In genomic region chr2:36333350-36334012, GRCh38 we compare ENCODE assay signal across 12 cellular contexts. TPM values are rescaled to one million over a fixed set of nuclear protein-coding genes. Genes with fewer than 3 reads are reported as not detected.
A peak's percentile ranks its signal among the peaks of the same experiment; 100 is the strongest.
DNase-seq lines count a peak whose midpoint lies in the region; ATAC-seq and TF ChIP-seq lines count a peak whose summit lies in the region.
"Had no signal": no experiment of that assay in that cellular context is flagged by ENCODE, and none has a peak within 500 bp of the region (broad histone marks: within the 10 kb centered on the region; RNA-seq: fewer than 3 reads in every experiment).

No MANE protein-coding gene starts in this region.

- no peaks in the 10 kb centered on the region for H3K4me1 ChIP-seq in left ventricle myocardium inferior

- no peaks in the 10 kb centered on the region for H3K9me3 ChIP-seq in left ventricle myocardium inferior (replicated peaks)
- H3K9me3 ChIP-seq: BLaER1 treated with 17β-estradiol and CSF1 and Interleukin-3, amounts not matched to agents 10 nM and 100 nM; esophagus squamous epithelium had no signal

- TF ChIP-seq CTCF in VCaP (conservative IDR thresholded peaks at IDR 0.05) (peak; percentile 59), retinal pigment epithelial cell (conservative IDR thresholded peaks at IDR 0.05; ENCODE audit: low read depth, low read length) (peak; percentile 12), left ventricle myocardium inferior (IDR thresholded peaks at IDR 0.05; ENCODE audit: borderline replicate concordance) (no peak)

- H3K4me3 ChIP-seq in retinal pigment epithelial cell (ENCODE audit: low read length) = no peak overlapping the region
- H3K4me3 ChIP-seq in left ventricle myocardium inferior = no peak overlapping the region
- H3K4me3 ChIP-seq: BLaER1 treated with 17β-estradiol and CSF1 and Interleukin-3, amounts not matched to agents 10 nM and 100 nM; esophagus squamous epithelium; SK-N-MC had no signal

- DNase-seq in activated gamma-delta T cell treated with Interleukin-2 at 50 U/mL for 16 hours (peak; percentile 8), activated gamma-delta T cell (lab: John Stamatoyannopoulos, UW) (no peak), retinal pigment epithelial cell (ENCODE audit: low read depth) (no peak), left ventricle myocardium inferior (no peak), NAMALWA (ENCODE audit: low spot score) (no peak)
- DNase-seq in stimulated activated CD4-positive, alpha-beta T cell treated with anti-CD3 and anti-CD28 coated beads, Interleukin-4, amount 100 ng/mL, for 24 hours = no peak
- DNase-seq: activated naive CD4-positive, alpha-beta T cell; esophagus squamous epithelium had no signal

- peak; percentile 40 for ATAC-seq in HG03060 (IDR thresholded peaks at IDR 0.05; ENCODE audit: low read depth, unreplicated experiment)

- intact Hi-C loops in left ventricle myocardium inferior (cut with micrococcal nuclease) = no loop called here

- no peaks in the 10 kb centered on the region for H3K36me3 ChIP-seq in left ventricle myocardium inferior
- H3K36me3 ChIP-seq: BLaER1 treated with 17β-estradiol and CSF1 and Interleukin-3, amounts not matched to agents 10 nM and 100 nM; esophagus squamous epithelium had no signal

- H3K27me3 ChIP-seq in left ventricle myocardium inferior (ENCODE audit: low read depth) = peaks cover 18% of the 10 kb centered on the region
- H3K27me3 ChIP-seq: BLaER1 treated with 17β-estradiol and CSF1 and Interleukin-3, amounts not matched to agents 10 nM and 100 nM; esophagus squamous epithelium had no signal

- H3K27ac ChIP-seq in VCaP (no peak overlapping the region), left ventricle myocardium inferior (replicated peaks) (no peak overlapping the region)
- H3K27ac ChIP-seq: BLaER1 treated with 17β-estradiol and CSF1 and Interleukin-3, amounts not matched to agents 10 nM and 100 nM; esophagus squamous epithelium; SK-N-MC had no signal

RNA-seq across cellular contexts. Expression of gene CRIM1, which starts 22.1 kb away (rescaled TPM):
- total RNA-seq in left ventricle myocardium inferior = 45.6 TPM
